ENCODE assay signal across 1 cellular context in the genomic region with DNA sequence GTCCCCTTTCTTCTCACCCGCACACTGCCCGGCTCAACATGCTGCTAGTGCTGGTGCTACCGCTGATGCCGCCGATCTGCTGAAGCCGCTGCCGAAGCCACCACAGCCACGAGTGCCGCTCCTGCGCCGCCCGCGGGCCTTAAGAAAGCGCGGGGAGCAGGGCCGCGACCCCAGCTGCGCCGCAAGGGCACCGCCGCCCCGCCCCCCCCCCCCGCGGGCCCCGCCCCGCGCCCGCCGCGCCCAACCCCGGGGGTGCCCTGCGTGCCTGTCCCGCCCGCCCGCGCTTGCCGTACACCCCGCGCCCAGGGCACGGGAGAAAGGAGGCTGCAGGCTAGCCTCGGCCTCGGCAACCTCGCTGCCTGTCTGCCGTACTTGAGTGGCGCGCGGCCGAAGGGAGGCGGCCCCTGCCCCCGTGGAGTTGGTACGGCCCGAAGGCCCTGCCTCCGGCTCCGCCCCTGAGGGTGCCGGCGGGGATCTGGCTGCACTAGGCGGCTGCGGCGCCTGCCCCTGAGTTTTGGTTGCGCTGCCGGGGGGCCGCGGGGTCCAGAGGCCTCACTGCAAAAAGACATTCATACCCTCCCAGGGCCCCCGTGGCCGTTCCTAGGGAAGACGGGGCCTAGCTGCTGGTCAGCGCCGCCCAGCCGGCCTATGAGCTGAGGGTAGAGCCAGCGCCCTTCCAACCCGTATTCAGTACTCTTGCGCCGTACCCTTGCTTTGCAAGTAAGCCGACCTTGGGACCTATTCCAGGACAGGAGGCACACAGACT.
TF ChIP-seq lines count a peak whose summit lies in the region.

Gene SOD2, minus strand, starts transcription at position 114 of the 766 bp plus-strand sequence. Its CDS starts 74 bp downstream, at position 40.

TF ChIP-seq in HepG2, 621 proteins besides CTCF, POLR2A, EP300 and RAD21 (continued from another document and continues in another):
- peak; percentile 93 for TF ChIP-seq ZNF770 (CRISPR knock-in tag; IDR thresholded peaks at IDR 0.05)
- TF ChIP-seq KMT2B (CRISPR knock-in tag; IDR thresholded peaks at IDR 0.05): peak; percentile 79; the same call in 1 of the 2 replicates
- TF ChIP-seq PTBP1 (IDR thresholded peaks at IDR 0.05; ENCODE audit: low read depth, low read length, poor library complexity, severe bottlenecking): peak; percentile 15
- peak; percentile 79 for TF ChIP-seq ZNF574 (CRISPR knock-in tag; IDR thresholded peaks at IDR 0.05)
- TF ChIP-seq ZNF33A (CRISPR knock-in tag; IDR thresholded peaks at IDR 0.05; ENCODE audit: borderline replicate concordance): no peak
- TF ChIP-seq SIX4 (CRISPR knock-in tag; IDR thresholded peaks at IDR 0.05): peak; percentile 12; the same call in 1 of the 2 replicates
- TF ChIP-seq ETV5 (CRISPR knock-in tag; IDR thresholded peaks at IDR 0.05; ENCODE audit: borderline replicate concordance): no peak; the same call in 1 of the 2 replicates
- peak; percentile 84; the same call in 1 of the 2 replicates for TF ChIP-seq ZMAT3 (CRISPR knock-in tag; conservative IDR thresholded peaks at IDR 0.05)
- peak; percentile 92 for TF ChIP-seq RARG (CRISPR knock-in tag; IDR thresholded peaks at IDR 0.05; ENCODE audit: low read depth)
- TF ChIP-seq, protein P1, sequence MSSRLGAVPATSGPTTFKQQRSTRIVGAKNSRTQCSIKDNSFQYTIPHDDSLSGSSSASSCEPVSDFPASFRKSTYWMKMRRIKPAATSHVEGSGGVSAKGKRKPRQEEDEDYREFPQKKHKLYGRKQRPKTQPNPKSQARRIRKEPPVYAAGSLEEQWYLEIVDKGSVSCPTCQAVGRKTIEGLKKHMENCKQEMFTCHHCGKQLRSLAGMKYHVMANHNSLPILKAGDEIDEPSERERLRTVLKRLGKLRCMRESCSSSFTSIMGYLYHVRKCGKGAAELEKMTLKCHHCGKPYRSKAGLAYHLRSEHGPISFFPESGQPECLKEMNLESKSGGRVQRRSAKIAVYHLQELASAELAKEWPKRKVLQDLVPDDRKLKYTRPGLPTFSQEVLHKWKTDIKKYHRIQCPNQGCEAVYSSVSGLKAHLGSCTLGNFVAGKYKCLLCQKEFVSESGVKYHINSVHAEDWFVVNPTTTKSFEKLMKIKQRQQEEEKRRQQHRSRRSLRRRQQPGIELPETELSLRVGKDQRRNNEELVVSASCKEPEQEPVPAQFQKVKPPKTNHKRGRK (CRISPR knock-in tag; IDR thresholded peaks at IDR 0.05): peak; percentile 60
- TF ChIP-seq HOXA3 (CRISPR knock-in tag; IDR thresholded peaks at IDR 0.05): peak; percentile 86
- TF ChIP-seq ZBED4 (CRISPR knock-in tag; IDR thresholded peaks at IDR 0.05; ENCODE audit: borderline replicate concordance): peak; percentile 16; the same call in 1 of the 2 replicates
- peak; percentile 90 for TF ChIP-seq ARNT2 (CRISPR knock-in tag; IDR thresholded peaks at IDR 0.05; ENCODE audit: low read depth)
- peak; percentile 55 for TF ChIP-seq TEAD3 (CRISPR knock-in tag; optimal IDR thresholded peaks at IDR 0.05; ENCODE audit: borderline replicate concordance)
- TF ChIP-seq MAFF (IDR thresholded peaks at IDR 0.05; ENCODE audit: low read depth, low read length): no peak
- TF ChIP-seq FOXA3 (CRISPR knock-in tag; IDR thresholded peaks at IDR 0.05): peak; percentile 60
- peak; percentile 51; the same call in 1 of the 2 replicates for TF ChIP-seq ZNF12 (CRISPR knock-in tag; IDR thresholded peaks at IDR 0.05)
- TF ChIP-seq SIN3B (IDR thresholded peaks at IDR 0.05; ENCODE audit: low read length): peak; percentile 48; the same call in 1 of the 2 replicates
- peak; percentile 29; the same call in 1 of the 2 replicates for TF ChIP-seq PITX1 (CRISPR knock-in tag; IDR thresholded peaks at IDR 0.05)
- peak; percentile 99 for TF ChIP-seq POLR2G (IDR thresholded peaks at IDR 0.05; ENCODE audit: low read depth, low read length)
- peak; percentile 71 for TF ChIP-seq SKI (IDR thresholded peaks at IDR 0.05; ENCODE audit: partially characterized antibody)
- TF ChIP-seq ZNF615 (CRISPR knock-in tag; IDR thresholded peaks at IDR 0.05; ENCODE audit: borderline replicate concordance): no peak
- TF ChIP-seq NCOR1 (IDR thresholded peaks at IDR 0.05; ENCODE audit: borderline replicate concordance, low read length): no peak; the same call in 1 of the 2 replicates
- peak; percentile 97 for TF ChIP-seq ZNF547 (CRISPR knock-in tag; IDR thresholded peaks at IDR 0.05)
- TF ChIP-seq SIX1 (CRISPR knock-in tag; IDR thresholded peaks at IDR 0.05; ENCODE audit: borderline replicate concordance): peak; percentile 10; the same call in 1 of the 2 replicates
- TF ChIP-seq, protein P2, sequence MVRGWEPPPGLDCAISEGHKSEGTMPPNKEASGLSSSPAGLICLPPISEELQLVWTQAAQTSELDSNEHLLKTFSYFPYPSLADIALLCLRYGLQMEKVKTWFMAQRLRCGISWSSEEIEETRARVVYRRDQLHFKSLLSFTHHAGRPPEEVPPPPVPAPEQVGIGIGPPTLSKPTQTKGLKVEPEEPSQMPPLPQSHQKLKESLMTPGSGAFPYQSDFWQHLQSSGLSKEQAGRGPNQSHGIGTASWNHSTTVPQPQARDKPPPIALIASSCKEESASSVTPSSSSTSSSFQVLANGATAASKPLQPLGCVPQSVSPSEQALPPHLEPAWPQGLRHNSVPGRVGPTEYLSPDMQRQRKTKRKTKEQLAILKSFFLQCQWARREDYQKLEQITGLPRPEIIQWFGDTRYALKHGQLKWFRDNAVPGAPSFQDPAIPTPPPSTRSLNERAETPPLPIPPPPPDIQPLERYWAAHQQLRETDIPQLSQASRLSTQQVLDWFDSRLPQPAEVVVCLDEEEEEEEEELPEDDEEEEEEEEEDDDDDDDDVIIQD (CRISPR knock-in tag; IDR thresholded peaks at IDR 0.05; ENCODE audit: low read depth): no peak; the same call in 1 of the 2 replicates
- peak; percentile 58 for TF ChIP-seq ZNF362 (CRISPR knock-in tag; IDR thresholded peaks at IDR 0.05; ENCODE audit: borderline replicate concordance)
- peak; percentile 77 for TF ChIP-seq REPIN1 (CRISPR knock-in tag; IDR thresholded peaks at IDR 0.05; ENCODE audit: borderline replicate concordance, low read depth)
- peak; percentile 60 for TF ChIP-seq GATAD1 (CRISPR knock-in tag; IDR thresholded peaks at IDR 0.05)
- TF ChIP-seq, protein P3, sequence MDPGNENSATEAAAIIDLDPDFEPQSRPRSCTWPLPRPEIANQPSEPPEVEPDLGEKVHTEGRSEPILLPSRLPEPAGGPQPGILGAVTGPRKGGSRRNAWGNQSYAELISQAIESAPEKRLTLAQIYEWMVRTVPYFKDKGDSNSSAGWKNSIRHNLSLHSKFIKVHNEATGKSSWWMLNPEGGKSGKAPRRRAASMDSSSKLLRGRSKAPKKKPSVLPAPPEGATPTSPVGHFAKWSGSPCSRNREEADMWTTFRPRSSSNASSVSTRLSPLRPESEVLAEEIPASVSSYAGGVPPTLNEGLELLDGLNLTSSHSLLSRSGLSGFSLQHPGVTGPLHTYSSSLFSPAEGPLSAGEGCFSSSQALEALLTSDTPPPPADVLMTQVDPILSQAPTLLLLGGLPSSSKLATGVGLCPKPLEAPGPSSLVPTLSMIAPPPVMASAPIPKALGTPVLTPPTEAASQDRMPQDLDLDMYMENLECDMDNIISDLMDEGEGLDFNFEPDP (CRISPR knock-in tag; conservative IDR thresholded peaks at IDR 0.05): 0 out of 2 replicates have a peak, but pooled peaks have one; percentile 12
- no peak for TF ChIP-seq ZNF496 (CRISPR knock-in tag; IDR thresholded peaks at IDR 0.05; ENCODE audit: insufficient replicate concordance)
- peak; percentile 92 for TF ChIP-seq POLR2AphosphoS5 (IDR thresholded peaks at IDR 0.05; ENCODE audit: low read depth, low read length)
- peak; percentile 94; the same call in 1 of the 2 replicates for TF ChIP-seq ZNF337 (CRISPR knock-in tag; IDR thresholded peaks at IDR 0.05; ENCODE audit: borderline replicate concordance, low read depth)
- TF ChIP-seq ZNF180 (CRISPR knock-in tag; IDR thresholded peaks at IDR 0.05; ENCODE audit: borderline replicate concordance, low read depth): no peak
- TF ChIP-seq ZNF460 (CRISPR knock-in tag; IDR thresholded peaks at IDR 0.05; ENCODE audit: borderline replicate concordance): peak; percentile 48; the same call in 1 of the 2 replicates
- TF ChIP-seq, protein P4, sequence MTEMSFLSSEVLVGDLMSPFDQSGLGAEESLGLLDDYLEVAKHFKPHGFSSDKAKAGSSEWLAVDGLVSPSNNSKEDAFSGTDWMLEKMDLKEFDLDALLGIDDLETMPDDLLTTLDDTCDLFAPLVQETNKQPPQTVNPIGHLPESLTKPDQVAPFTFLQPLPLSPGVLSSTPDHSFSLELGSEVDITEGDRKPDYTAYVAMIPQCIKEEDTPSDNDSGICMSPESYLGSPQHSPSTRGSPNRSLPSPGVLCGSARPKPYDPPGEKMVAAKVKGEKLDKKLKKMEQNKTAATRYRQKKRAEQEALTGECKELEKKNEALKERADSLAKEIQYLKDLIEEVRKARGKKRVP (CRISPR knock-in tag; IDR thresholded peaks at IDR 0.05): peak in 1 of 2 experiments; percentile 31; a peak in 2 of 4 replicates
- TF ChIP-seq ATF6 (CRISPR knock-in tag; conservative IDR thresholded peaks at IDR 0.05): 0 out of 2 replicates have a peak, but pooled peaks have one; percentile 56
